14 cellular contexts compared by ENCODE assay signal in the genomic region with DNA sequence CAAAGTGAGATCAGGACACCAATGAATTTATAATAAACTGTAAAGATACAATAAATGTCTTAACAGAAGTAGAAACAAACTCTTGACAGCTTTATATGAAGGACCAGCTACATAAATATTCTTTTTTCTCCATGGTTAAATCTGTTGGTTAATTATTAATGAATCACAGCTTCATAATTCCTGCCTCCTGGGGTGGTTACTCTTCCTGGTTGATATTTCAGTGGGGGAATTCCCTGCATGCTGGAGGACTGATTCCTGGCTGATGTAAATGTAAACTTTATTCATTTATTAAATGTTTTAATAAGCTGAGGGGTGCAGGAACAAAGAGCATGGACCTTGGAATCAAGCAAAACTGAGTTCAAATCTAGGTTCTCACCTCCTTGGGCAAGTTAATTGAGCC. TPM values are rescaled to one million over a fixed set of nuclear protein-coding genes. Genes with fewer than 3 reads are reported as not detected.
"Had no signal": no experiment of that assay in that cellular context is flagged by ENCODE, and none has a peak within 500 bp of the region (broad histone marks: within the 10 kb centered on the region; RNA-seq: fewer than 3 reads in every experiment).

No MANE protein-coding gene starts in this region.

- H3K4me1 ChIP-seq: adrenal gland, lower lobe of right lung had no signal

- H3K36me3 ChIP-seq: adrenal gland, lower lobe of right lung, upper lobe of right lung had no signal

- H3K4me3 ChIP-seq: adrenal gland, lower lobe of right lung, upper lobe of right lung had no signal

- H3K9me3 ChIP-seq: adrenal gland, lower lobe of right lung, upper lobe of right lung had no signal

- DNase-seq: activated CD4-positive, CD25-positive, alpha-beta regulatory T cell; activated naive CD4-positive, alpha-beta T cell treated with anti-CD3 and anti-CD28 coated beads, Interleukin-2, amount 50 U/mL, for 16 hours; activated T-cell treated with anti-CD3 and anti-CD28 coated beads, Interleukin-2, amount 50 U/mL, for 1 hour; adrenal gland; effector memory CD8-positive, alpha-beta T cell; lower lobe of right lung; midbrain; naive thymus-derived CD4-positive, alpha-beta T cell; posterior cingulate gyrus; stimulated activated CD4-positive, alpha-beta T cell treated with anti-CD3 and anti-CD28 coated beads, Interleukin-2, amount 100 ng/mL, for 24 hours; stimulated activated naive B cell treated with anti-CD40 and anti-IgM and Interleukin-4, amounts not matched to agents 10 μg/mL and 1 μg/mL and 100 μg/mL, for 72 hours; substantia nigra; T-helper 17 cell; upper lobe of right lung had no signal

- H3K27me3 ChIP-seq: adrenal gland, upper lobe of right lung had no signal

- H3K27ac ChIP-seq: adrenal gland, lower lobe of right lung, upper lobe of right lung had no signal

RNA-seq across cellular contexts. Expression of a gene that starts 16.2 kb away (rescaled TPM):
- total RNA-seq: T-helper 17 cell had no signal
- polyA plus RNA-seq: naive thymus-derived CD4-positive, alpha-beta T cell had no signal
